31 cellular contexts compared by ENCODE assay signal in the genomic region with DNA sequence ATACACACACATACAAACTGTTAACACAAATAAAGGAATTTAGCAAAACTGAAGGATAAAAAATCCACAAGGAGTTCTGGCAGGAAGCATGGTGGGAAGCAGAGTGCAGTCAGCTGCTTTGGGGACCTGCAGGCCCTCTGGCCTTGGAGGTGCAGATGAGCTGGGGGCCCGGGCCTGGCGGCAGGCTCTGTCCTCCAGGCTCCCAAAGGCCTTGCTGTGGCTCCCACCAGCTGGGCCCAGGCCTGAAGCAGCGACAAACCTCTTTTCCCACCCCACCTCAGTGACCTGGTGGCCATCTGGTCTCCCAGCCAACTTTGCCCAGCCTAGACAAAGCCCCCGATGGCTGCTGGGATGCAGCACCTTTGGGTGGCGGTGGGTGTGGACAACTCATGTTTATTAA.
"Had no signal": no experiment of that assay in that cellular context is flagged by ENCODE, and none has a peak within 500 bp of the region (broad histone marks: within the 10 kb centered on the region; RNA-seq: fewer than 3 reads in every experiment).

No MANE protein-coding gene starts in this region.

- ATAC-seq: activated naive CD4-positive, alpha-beta T cell treated with anti-CD3 and anti-CD28 coated beads, Interleukin-2, amount 50 U/mL, for 72 hours; activated naive CD8-positive, alpha-beta T cell treated with anti-CD3 and anti-CD28 coated beads, Interleukin-2, amount 50 U/mL, for 24 hours; activated T-cell treated with anti-CD3 and anti-CD28 coated beads, Interleukin-2, amount 50 U/mL, for 4 hours; activated T-cell treated with anti-CD3 and anti-CD28 coated beads, Interleukin-2, amount 50 U/mL, for 72 hours; activated T-helper 17 cell treated with anti-CD3 and anti-CD28 coated beads, Interleukin-2, amount 50 U/mL, for 72 hours; body of pancreas had no signal

- H3K4me3 ChIP-seq: adrenal gland, ascending aorta, body of pancreas, breast epithelium, cardiac muscle cell had no signal

- DNase-seq: activated effector memory CD4-positive, alpha-beta T cell treated with anti-CD3 and anti-CD28 coated beads, Interleukin-2, amount 50 U/mL, for 16 hours; activated effector memory CD4-positive, alpha-beta T cell treated with Interleukin-2 at 50 U/mL for 16 hours; activated gamma-delta T cell; activated gamma-delta T cell treated with Interleukin-2 at 50 U/mL for 16 hours; activated naive CD4-positive, alpha-beta T cell; activated naive CD4-positive, alpha-beta T cell treated with anti-CD3 and anti-CD28 coated beads for 36 hours; activated naive CD4-positive, alpha-beta T cell treated with anti-CD3 and anti-CD28 coated beads, Interleukin-2, amount 10 ng/mL, durations not matched to agents 7 days and 5 days; activated naive CD4-positive, alpha-beta T cell treated with anti-CD3 and anti-CD28 coated beads, Interleukin-2, amount 50 U/mL, for 16 hours; activated naive CD4-positive, alpha-beta T cell treated with Interleukin-2 at 50 U/mL for 16 hours; activated naive CD8-positive, alpha-beta T cell treated with anti-CD3 and anti-CD28 coated beads for 36 hours; activated naive CD8-positive, alpha-beta T cell treated with anti-CD3 and anti-CD28 coated beads, Interleukin-2, amount 10 ng/mL, durations not matched to agents 7 days and 5 days; activated naive CD8-positive, alpha-beta T cell treated with anti-CD3 and anti-CD28 coated beads, Interleukin-2, amount 50 U/mL, for 24 hours; activated T-cell treated with anti-CD3 and anti-CD28 coated beads, Interleukin-2, amount 50 U/mL, for 1 hour; activated T-cell treated with anti-CD3 and anti-CD28 coated beads, Interleukin-2, amount 50 U/mL, for 24 hours; activated T-cell treated with anti-CD3 and anti-CD28 coated beads, Interleukin-2, amount 50 U/mL, for 4 hours; activated T-cell treated with anti-CD3 and anti-CD28 coated beads, Interleukin-2, amount 50 U/mL, for 48 hours; activated T-cell treated with anti-CD3 and anti-CD28 coated beads, Interleukin-2, amount 50 U/mL, for 72 hours; adrenal gland; amniotic stem cell; amygdala; anterior cingulate cortex; body of pancreas; brain microvascular endothelial cell; caudate nucleus; central memory CD4-positive, alpha-beta T cell; cerebellar nuclear complex had no signal

- H3K9me3 ChIP-seq: adrenal gland, ascending aorta, body of pancreas, breast epithelium had no signal

- H3K36me3 ChIP-seq: adrenal gland, ascending aorta, brain microvascular endothelial cell, breast epithelium, cardiac muscle cell had no signal

- H3K27ac ChIP-seq: adrenal gland, ascending aorta, body of pancreas, brain microvascular endothelial cell, breast epithelium, cardiac muscle cell had no signal

- H3K27me3 ChIP-seq: adrenal gland, ascending aorta, body of pancreas, brain microvascular endothelial cell, breast epithelium, cardiac muscle cell had no signal

- H3K4me1 ChIP-seq: adrenal gland, ascending aorta, body of pancreas, breast epithelium had no signal
